13 cellular contexts compared by ENCODE assay signal in the genomic region with DNA sequence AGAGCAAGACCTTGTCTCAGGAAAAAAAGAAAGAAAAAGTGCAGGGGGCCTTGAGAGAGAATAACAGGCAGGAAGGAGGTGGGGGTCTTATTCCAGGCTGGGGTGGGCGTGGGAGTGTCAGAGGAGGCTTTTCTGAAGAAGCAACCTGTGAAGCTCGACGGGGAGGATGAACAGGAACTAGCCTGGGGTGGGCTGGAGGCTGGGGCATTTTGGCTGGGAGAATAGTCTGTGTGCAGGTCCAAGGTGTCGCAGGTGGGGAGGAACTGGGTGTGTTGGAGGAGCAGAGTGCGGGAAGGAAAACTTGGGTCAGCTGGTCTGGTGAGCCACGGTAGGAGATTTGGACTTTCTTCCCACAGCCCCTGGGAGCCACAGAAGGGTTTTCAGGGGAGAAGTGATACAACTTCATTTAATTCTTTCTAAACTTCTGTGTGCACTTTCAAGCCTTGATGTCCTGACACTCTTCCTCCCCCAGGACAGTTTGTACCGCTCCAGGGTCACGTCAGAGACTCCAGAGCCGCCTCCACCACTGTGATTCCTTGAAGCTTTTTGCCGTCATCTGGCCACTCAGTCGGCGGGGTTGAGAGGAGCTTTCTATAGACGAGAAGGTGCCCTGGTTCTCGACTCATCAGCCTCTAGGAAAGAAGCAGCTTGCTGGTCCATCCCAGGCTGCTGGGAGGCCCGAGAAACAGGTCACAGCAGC.
DNase-seq lines count a peak whose midpoint lies in the region; ATAC-seq, FAIRE-seq and TF ChIP-seq lines count a peak whose summit lies in the region.
"Had no signal": no experiment of that assay in that cellular context is flagged by ENCODE, and none has a peak within 500 bp of the region (broad histone marks: within the 10 kb centered on the region; RNA-seq: fewer than 3 reads in every experiment).

No MANE protein-coding gene starts in this region.

- POLR2A ChIA-PET in H1 (lab: Charles Lee; ENCODE audit: partially characterized antibody): interaction anchor here (1.6 kb wide), 1 partner anchor 140 kb away, joined by 6 read pairs; the partner anchor contains the start of genes SIPA1L3 and WDR87

- H3K36me3 Mint-ChIP-seq in activated naive CD4-positive, alpha-beta T cell treated with anti-CD3 and anti-CD28 coated beads, Interleukin-2, amount 50 U/mL, for 24 hours: no peaks in the 10 kb centered on the region
- H3K36me3 Mint-ChIP-seq: activated CD8-positive, alpha-beta memory T cell treated with anti-CD3 and anti-CD28 coated beads, Interleukin-2, amount 10 ng/mL, durations not matched to agents 7 days and 5 days had no signal

- H4K5ac ChIP-seq in H1 (ENCODE audit: insufficient read length, low read depth, low read length): no peak overlapping the region

- H3K23ac ChIP-seq in H1 (ENCODE audit: insufficient read length): no peak overlapping the region

- H3K4me1 Mint-ChIP-seq in activated naive CD4-positive, alpha-beta T cell treated with anti-CD3 and anti-CD28 coated beads, Interleukin-2, amount 50 U/mL, for 24 hours: peaks cover 63% of the 10 kb centered on the region

- no peak overlapping the region for H2BK5ac ChIP-seq in H1 (ENCODE audit: low read depth, low read length)

- H3K4me1 ChIP-seq in OCI-LY3 (ENCODE audit: low read length) (peaks cover 61% of the 10 kb centered on the region), H1 (replicated peaks in 1 of 4; ENCODE audit: control insufficient read depth in 3 of 4, insufficient read depth in 4 of 4, low read length in 3 of 4) (peaks cover 14 to 34% (median 30%) of the 10 kb centered on the region in 4 experiments), tibial artery (no peaks in the 10 kb centered on the region)

- H2AFZ ChIP-seq in OCI-LY3 (ENCODE audit: low read depth, low read length) (no peak overlapping the region), H1 (ENCODE audit: low read length) (no peak overlapping the region)

- TF ChIP-seq RAD21 in H1 (IDR thresholded peaks at IDR 0.05 in 1 of 2, conservative IDR thresholded peaks at IDR 0.05 in 1 of 2; ENCODE audit: low read depth in 2 of 2, low read length in 2 of 2): no peak

- peak overlapping the region; percentile 61 for H3K4me3 ChIP-seq in OCI-LY3 (ENCODE audit: low read length)
- no peak overlapping the region for H3K4me3 ChIP-seq in H1 (ENCODE audit: extremely low read depth in 1 of 4, insufficient read depth in 2 of 4, low read depth in 3 of 4, low read length in 4 of 4)
- H3K4me3 ChIP-seq in tibial artery: no peak overlapping the region

- H4K20me1 ChIP-seq in OCI-LY3 (ENCODE audit: insufficient read depth, low read length) (no peaks in the 10 kb centered on the region), H1 (replicated peaks in 1 of 2; ENCODE audit: control insufficient read depth in 1 of 2, insufficient read depth in 2 of 2, low read length in 2 of 2) (peaks cover 3 to 11% of the 10 kb centered on the region in 2 experiments)

- H4K8ac ChIP-seq in H1 (ENCODE audit: extremely low read depth, insufficient read depth, low read length): no peak overlapping the region

- peaks cover 9% of the 10 kb centered on the region for H3K79me1 ChIP-seq in H1 (ENCODE audit: low read depth, low read length)

- H2BK120ac ChIP-seq in H1 (replicated peaks; ENCODE audit: low read depth, low read length): no peak overlapping the region

- no peak for TF ChIP-seq POLR2A in H1 (IDR thresholded peaks at IDR 0.05; ENCODE audit: control extremely low read depth in 1 of 2, low read depth in 2 of 2, low read length in 2 of 2)

- H3K36me3 ChIP-seq in OCI-LY3 (replicated peaks; ENCODE audit: low read depth, low read length) (no peaks in the 10 kb centered on the region), H1 (ENCODE audit: control insufficient read depth in 2 of 4, insufficient read depth in 4 of 4, low read length in 3 of 4) (no peaks in the 10 kb centered on the region), tibial artery (peaks cover 0 to 10% (median 0%) of the 10 kb centered on the region in 3 donors)

- intact Hi-C loops in tibial artery (cut with DNase I; ENCODE audit: low total_unique reads): no loop called here

- no peaks in the 10 kb centered on the region for H3K9me3 Mint-ChIP-seq in activated naive CD4-positive, alpha-beta T cell treated with anti-CD3 and anti-CD28 coated beads, Interleukin-2, amount 50 U/mL, for 24 hours

- WGBS in H1 (ENCODE audit: extremely low coverage in 1 of 2, insufficient coverage in 1 of 2, insufficient read length in 1 of 2, insufficient replicate concordance in 2 of 2, low coverage in 1 of 2, low lambda C conversion rate in 2 of 2, missing lambda C conversion rate in 1 of 2), 2 experiments: 83% methylated on average over 15 of the region's 15 CpGs; no CpG with 5 or more reads in 1 of the 2 experiments

- H3K9ac ChIP-seq in OCI-LY3 (ENCODE audit: low read length): peak overlapping the region; percentile 55; the same call in 1 of the 2 replicates
- H3K9ac ChIP-seq in H1 (replicated peaks in 1 of 4; ENCODE audit: extremely low read depth in 1 of 4, low read depth in 3 of 4, low read length in 3 of 4): no peak overlapping the region

- H3K4me3 Mint-ChIP-seq in activated naive CD4-positive, alpha-beta T cell treated with anti-CD3 and anti-CD28 coated beads, Interleukin-2, amount 50 U/mL, for 24 hours: peak overlapping the region; percentile 3
- H3K4me3 Mint-ChIP-seq: activated CD8-positive, alpha-beta memory T cell treated with anti-CD3 and anti-CD28 coated beads, Interleukin-2, amount 10 ng/mL, durations not matched to agents 7 days and 5 days had no signal

- peak overlapping the region; percentile 72 for H3K4me2 ChIP-seq in OCI-LY3 (ENCODE audit: low read length)
- no peak overlapping the region for H3K4me2 ChIP-seq in H1 (ENCODE audit: insufficient read depth in 1 of 2, low read depth in 2 of 2, low read length in 2 of 2)

- no peaks in the 10 kb centered on the region for H3K9me3 ChIP-seq in OCI-LY3 (ENCODE audit: insufficient read depth, low read length)
- H3K9me3 ChIP-seq in H1 (ENCODE audit: insufficient read depth in 2 of 2, low read depth in 1 of 2, low read length in 1 of 2): no peaks in the 10 kb centered on the region
- no peaks in the 10 kb centered on the region for H3K9me3 ChIP-seq in tibial artery

- no peak overlapping the region for H3K56ac ChIP-seq in H1 (replicated peaks; ENCODE audit: insufficient read length, low read depth, low read length)

- H3K27ac ChIP-seq in OCI-LY3 (ENCODE audit: low read length): peak overlapping the region; percentile 66
- no peak overlapping the region for H3K27ac ChIP-seq in H1 (ENCODE audit: low read depth, low read length)
- no peak overlapping the region for H3K27ac ChIP-seq in tibial artery

- TF ChIP-seq EP300 in H1 (IDR thresholded peaks at IDR 0.05; ENCODE audit: borderline replicate concordance in 1 of 2, low read depth in 2 of 2, low read length in 2 of 2): no peak

- H3K18ac ChIP-seq in H1 (ENCODE audit: extremely low read depth, low read length): peak overlapping the region; percentile 19

- 0 out of 2 replicates have a peak overlapping the region, but pooled peaks have one; percentile 17 for H2BK12ac ChIP-seq in H1 (ENCODE audit: low read depth, low read length)

- H3K27me3 Mint-ChIP-seq in activated naive CD4-positive, alpha-beta T cell treated with anti-CD3 and anti-CD28 coated beads, Interleukin-2, amount 50 U/mL, for 24 hours: no peaks in the 10 kb centered on the region
- H3K27me3 Mint-ChIP-seq: activated CD8-positive, alpha-beta memory T cell treated with anti-CD3 and anti-CD28 coated beads, Interleukin-2, amount 10 ng/mL, durations not matched to agents 7 days and 5 days had no signal

- TF ChIP-seq CTCF in OCI-LY3 (IDR thresholded peaks at IDR 0.05; ENCODE audit: low read depth, low read length) (no peak), H1 (IDR thresholded peaks at IDR 0.05; ENCODE audit: control extremely low read depth in 1 of 3, insufficient read depth in 1 of 3, low read depth in 1 of 3, low read length in 3 of 3) (no peak), tibial artery (IDR thresholded peaks at IDR 0.05) (no peak)

- FAIRE-seq in H1 (lab: Jason Lieb, UNC): no peak

- H3K4ac ChIP-seq in H1 (replicated peaks; ENCODE audit: insufficient read length, low read depth, low read length): no peak overlapping the region

- H2AK5ac ChIP-seq in H1 (ENCODE audit: low read depth, low read length): no peak overlapping the region

- no peak for DNase-seq in activated naive CD4-positive, alpha-beta T cell treated with Interleukin-2 at 50 U/mL for 16 hours
- DNase-seq in H1 (ENCODE audit: low read depth in 1 of 2, low spot score in 2 of 2) (no peak), tibial artery (no peak)
- DNase-seq: activated CD8-positive, alpha-beta memory T cell treated with anti-CD3 and anti-CD28 coated beads, Interleukin-2, amount 10 ng/mL, durations not matched to agents 7 days and 5 days; cerebellar nuclear complex; NCI-H2081 treated with DMSO at 0.1 percent for 48 hours; NCI-H82; stimulated activated naive CD4-positive, alpha-beta T cell treated with Interleukin-2 at 50 U/mL for 16 hours had no signal

- H3K27ac Mint-ChIP-seq in activated naive CD4-positive, alpha-beta T cell treated with anti-CD3 and anti-CD28 coated beads, Interleukin-2, amount 50 U/mL, for 24 hours: peak overlapping the region; percentile 98
- H3K27ac Mint-ChIP-seq: activated CD8-positive, alpha-beta memory T cell treated with anti-CD3 and anti-CD28 coated beads, Interleukin-2, amount 10 ng/mL, durations not matched to agents 7 days and 5 days had no signal

- peaks cover 6% of the 10 kb centered on the region; the same call in 1 of the 2 replicates for H3K79me2 ChIP-seq in OCI-LY3 (ENCODE audit: low read length)
- H3K79me2 ChIP-seq in H1 (ENCODE audit: control insufficient read depth in 1 of 2, insufficient read depth in 2 of 2, low read length in 2 of 2): peaks cover 0 to 25% of the 10 kb centered on the region in 2 experiments; a peak in 1 of 4 replicates

- H4K91ac ChIP-seq in H1 (replicated peaks; ENCODE audit: insufficient read length, low read length): no peak overlapping the region

- no peak overlapping the region for H3K14ac ChIP-seq in H1 (ENCODE audit: insufficient read length)

- CTCF ChIA-PET in H1 (lab: Charles Lee; ENCODE audit: partially characterized antibody): interaction anchor here (0.6 to 2.3 kb wide), 13 partner anchors 9 to 143 kb away, joined by 3 to 11 read pairs (median 4); partner anchors contain the start of gene WDR87

- no peak overlapping the region for H2BK15ac ChIP-seq in H1 (ENCODE audit: low read length)

- H3K27me3 ChIP-seq in OCI-LY3 (ENCODE audit: low read depth, low read length) (no peaks in the 10 kb centered on the region), H1 (replicated peaks in 1 of 4; ENCODE audit: control insufficient read depth in 3 of 4, extremely low read depth in 1 of 4, insufficient read depth in 3 of 4, low read length in 3 of 4) (no peaks in the 10 kb centered on the region), tibial artery (no peaks in the 10 kb centered on the region)

- ATAC-seq in GM21717 (IDR thresholded peaks at IDR 0.05; ENCODE audit: unreplicated experiment) (no peak), GM19023 (IDR thresholded peaks at IDR 0.05; ENCODE audit: unreplicated experiment) (no peak), HG02763 (IDR thresholded peaks at IDR 0.05; ENCODE audit: unreplicated experiment) (no peak)
- ATAC-seq: activated CD8-positive, alpha-beta memory T cell treated with anti-CD3 and anti-CD28 coated beads, Interleukin-2, amount 10 ng/mL, durations not matched to agents 7 days and 5 days had no signal

- no peak overlapping the region for H2BK20ac ChIP-seq in H1 (ENCODE audit: low read length)

- H3K23me2 ChIP-seq in H1 (ENCODE audit: low read depth, low read length): no peaks in the 10 kb centered on the region
